ENCODE assay signal across 18 cellular contexts in the genomic region with DNA sequence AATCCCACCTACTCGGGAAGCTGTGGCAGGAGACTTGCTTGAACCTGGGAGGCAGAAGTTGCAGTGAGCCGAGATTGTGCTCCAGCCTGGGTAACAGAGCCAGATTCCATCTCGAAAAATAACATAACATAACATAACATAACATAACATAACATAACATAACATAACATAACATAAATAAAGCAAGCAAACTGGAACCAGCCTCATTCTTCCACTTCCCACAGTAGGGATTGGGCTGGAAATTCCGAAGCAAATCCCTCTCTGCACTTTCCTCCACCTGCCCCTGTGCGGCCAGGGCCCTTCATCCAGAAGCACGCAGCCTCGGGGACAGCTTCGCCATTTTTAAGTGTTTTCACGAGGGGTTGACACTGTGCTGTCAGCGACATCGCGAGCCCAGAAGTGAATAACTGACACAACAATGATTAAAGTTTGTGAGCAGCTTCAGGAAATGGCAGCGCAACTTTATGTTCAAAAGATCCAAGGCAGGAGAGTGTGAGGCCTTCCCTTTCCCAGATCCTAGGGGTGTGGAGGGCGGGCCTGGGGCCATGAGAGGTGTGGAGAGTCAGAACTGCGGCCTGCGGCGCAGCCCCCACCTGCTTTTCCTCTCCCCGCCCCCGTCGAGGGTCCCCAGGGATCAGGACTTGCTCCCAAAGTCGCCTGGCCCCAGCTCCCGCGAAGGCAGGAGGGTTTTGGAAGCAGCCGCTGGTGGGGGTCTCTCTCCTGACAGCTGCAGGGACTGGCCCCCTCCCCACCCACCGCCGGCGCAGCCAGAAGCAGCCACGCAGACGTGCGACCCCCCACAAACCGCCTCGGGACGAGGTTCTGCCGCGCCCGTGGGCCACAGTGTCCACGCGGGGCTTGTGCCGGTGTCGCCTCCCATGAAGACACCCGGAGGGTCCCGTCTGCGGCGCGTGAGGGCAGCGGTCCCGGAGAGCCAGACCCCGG. TPM values are rescaled to one million over a fixed set of nuclear protein-coding genes. Genes with fewer than 3 reads are reported as not detected.
DNase-seq lines count a peak whose midpoint lies in the region; ATAC-seq and TF ChIP-seq lines count a peak whose summit lies in the region.
"Had no signal": no experiment of that assay in that cellular context is flagged by ENCODE, and none has a peak within 500 bp of the region (broad histone marks: within the 10 kb centered on the region; RNA-seq: fewer than 3 reads in every experiment).

No MANE protein-coding gene starts in this region.

- no peaks in the 10 kb centered on the region for H3K36me3 ChIP-seq in HUES48 (ENCODE audit: control insufficient read depth, insufficient read depth, low read length)
- no peaks in the 10 kb centered on the region for H3K36me3 ChIP-seq in neural cell (ENCODE audit: insufficient read depth, low read length)
- H3K36me3 ChIP-seq: cardiac muscle cell, gastroesophageal sphincter, Peyer's patch had no signal

- TF ChIP-seq CTCF in neural cell (IDR thresholded peaks at IDR 0.05; ENCODE audit: poor library complexity, severe bottlenecking), result no peak

- H3K36me3 Mint-ChIP-seq in T-helper 2 cell treated with Interferon-gamma antibody and Interleukin-4, amounts not matched to agents 5 μg/mL and 100 μg/mL, for 36 hours (ENCODE audit: low read depth), result no peaks in the 10 kb centered on the region
- H3K36me3 Mint-ChIP-seq in effector memory CD8-positive, alpha-beta T cell (ENCODE audit: insufficient read depth), result peaks cover 3% of the 10 kb centered on the region

- peaks cover 46% of the 10 kb centered on the region for H3K27me3 Mint-ChIP-seq in T-helper 2 cell treated with Interferon-gamma antibody and Interleukin-4, amounts not matched to agents 5 μg/mL and 100 μg/mL, for 36 hours (ENCODE audit: low read depth)
- H3K27me3 Mint-ChIP-seq in effector memory CD8-positive, alpha-beta T cell, result peaks cover 85 to 93% of the 10 kb centered on the region in 2 donors

- no peaks in the 10 kb centered on the region for H3K9me2 ChIP-seq in neural cell (ENCODE audit: insufficient read depth, low read length)

- no peaks in the 10 kb centered on the region for H3K79me2 ChIP-seq in neural cell (replicated peaks; ENCODE audit: insufficient read depth, low read length)

- no peaks in the 10 kb centered on the region for H4K20me1 ChIP-seq in neural cell (ENCODE audit: insufficient read depth)

- no peak overlapping the region for H2AFZ ChIP-seq in neural cell (ENCODE audit: low read depth, low read length)

- no peaks in the 10 kb centered on the region for H3F3A ChIP-seq in neural cell (ENCODE audit: insufficient read depth, low read length, poor library complexity, severe bottlenecking)

- peak overlapping the region; percentile 28 for H3K4me3 Mint-ChIP-seq in T-helper 2 cell treated with Interferon-gamma antibody and Interleukin-4, amounts not matched to agents 5 μg/mL and 100 μg/mL, for 36 hours
- H3K4me3 Mint-ChIP-seq in effector memory CD8-positive, alpha-beta T cell, result peak overlapping the region; percentile 54 to 65
- H3K4me3 Mint-ChIP-seq: T-helper 1 cell treated with Interleukin-12 subunit alpha and Interleukin-12 subunit beta and Interleukin-4 antibody, amounts not matched to agents 30 μg/mL and 1 μg/mL, for 36 hours had no signal

- H3K27ac ChIP-seq in HUES48 (ENCODE audit: low read depth, low read length) (no peak overlapping the region), neural cell (ENCODE audit: low read length) (no peak overlapping the region)
- H3K27ac ChIP-seq: 22Rv1, cardiac muscle cell, gastroesophageal sphincter, Peyer's patch had no signal

- TF ChIP-seq RAD21 in neural cell (conservative IDR thresholded peaks at IDR 0.05), result no peak

- no peak for DNase-seq in T-helper 2 cell treated with Interferon-gamma antibody and Interleukin-4, amounts not matched to agents 5 μg/mL and 100 μg/mL, for 36 hours (ENCODE audit: low spot score)
- DNase-seq in T-helper 2 cell (no peak), OCI-M2 (lab: John Stamatoyannopoulos, UW; ENCODE audit: unreplicated experiment) (no peak), NCI-H524 (lab: John Stamatoyannopoulos, UW) (no peak)
- DNase-seq in effector memory CD8-positive, alpha-beta T cell, result no peak
- DNase-seq: activated CD4-positive, alpha-beta T cell treated with anti-CD3 and anti-CD28 coated beads for 4 hours; activated effector memory CD4-positive, alpha-beta T cell treated with anti-CD3 and anti-CD28 coated beads, Interleukin-2, amount 50 U/mL, for 16 hours; Karpas-422; NCI-H146; Peyer's patch; stimulated activated naive CD4-positive, alpha-beta T cell treated with Interleukin-2 at 50 U/mL for 16 hours had no signal

- peak overlapping the region; percentile 26 for H3K27ac Mint-ChIP-seq in T-helper 2 cell treated with Interferon-gamma antibody and Interleukin-4, amounts not matched to agents 5 μg/mL and 100 μg/mL, for 36 hours
- H3K27ac Mint-ChIP-seq in effector memory CD8-positive, alpha-beta T cell, result peak overlapping the region in 1 of 2 donors; percentile 36
- H3K27ac Mint-ChIP-seq: T-helper 1 cell treated with Interleukin-12 subunit alpha and Interleukin-12 subunit beta and Interleukin-4 antibody, amounts not matched to agents 30 μg/mL and 1 μg/mL, for 36 hours had no signal

- no peaks in the 10 kb centered on the region; the same call in 1 of the 2 replicates for H3K4me1 ChIP-seq in HUES48 (ENCODE audit: control insufficient read depth, insufficient read depth, low read length)

- no peaks in the 10 kb centered on the region for H3K9me3 ChIP-seq in HUES48 (ENCODE audit: control insufficient read depth, insufficient read depth, low read length)
- no peaks in the 10 kb centered on the region for H3K9me3 ChIP-seq in neural cell (ENCODE audit: low read length)
- H3K9me3 ChIP-seq: gastroesophageal sphincter had no signal

- H3K9ac ChIP-seq in HUES48 (ENCODE audit: low read depth, low read length) (no peak overlapping the region), neural cell (ENCODE audit: low read length) (no peak overlapping the region)

- peaks cover 1% of the 10 kb centered on the region for H3K4me1 Mint-ChIP-seq in T-helper 2 cell treated with Interferon-gamma antibody and Interleukin-4, amounts not matched to agents 5 μg/mL and 100 μg/mL, for 36 hours (ENCODE audit: low read depth)
- H3K4me1 Mint-ChIP-seq in effector memory CD8-positive, alpha-beta T cell (ENCODE audit: low read depth in 2 of 2), result peaks cover 5 to 7% of the 10 kb centered on the region in 2 donors

- no peak for TF ChIP-seq EP300 in neural cell (conservative IDR thresholded peaks at IDR 0.05; ENCODE audit: poor library complexity, severe bottlenecking)

- ATAC-seq in effector memory CD8-positive, alpha-beta T cell (replicated peaks), result no peak
- ATAC-seq in GM19035 (IDR thresholded peaks at IDR 0.05; ENCODE audit: unreplicated experiment), result no peak
- ATAC-seq: gastroesophageal sphincter had no signal

- H3K27me3 ChIP-seq in HUES48 (ENCODE audit: control insufficient read depth, insufficient read depth, low read length) (peaks cover 23% of the 10 kb centered on the region), neural cell (ENCODE audit: insufficient read depth, low read depth, low read length) (peaks cover 25% of the 10 kb centered on the region)

- no peaks in the 10 kb centered on the region for H3K9me3 Mint-ChIP-seq in T-helper 2 cell treated with Interferon-gamma antibody and Interleukin-4, amounts not matched to agents 5 μg/mL and 100 μg/mL, for 36 hours
- no peaks in the 10 kb centered on the region for H3K9me3 Mint-ChIP-seq in effector memory CD8-positive, alpha-beta T cell
- H3K9me3 Mint-ChIP-seq: T-helper 1 cell treated with Interleukin-12 subunit alpha and Interleukin-12 subunit beta and Interleukin-4 antibody, amounts not matched to agents 30 μg/mL and 1 μg/mL, for 36 hours had no signal

- H3K4me3 ChIP-seq in HUES48 (ENCODE audit: low read depth, low read length), result peak overlapping the region; percentile 38; the same call in 1 of the 2 replicates
- peak overlapping the region; percentile 42 for H3K4me3 ChIP-seq in neural cell (ENCODE audit: low read length)

- H3K4me2 ChIP-seq in neural cell (ENCODE audit: low read length), result no peak overlapping the region

TF ChIP-seq in neural cell, 6 proteins besides CTCF, POLR2A, EP300 and RAD21:
- TF ChIP-seq EZH2 (IDR thresholded peaks at IDR 0.05; ENCODE audit: borderline replicate concordance, insufficient read depth, low read length, poor library complexity, severe bottlenecking) (no peak), POLR2AphosphoS5 (IDR thresholded peaks at IDR 0.05) (no peak), MXI1 (conservative IDR thresholded peaks at IDR 0.05; ENCODE audit: poor library complexity, severe bottlenecking) (no peak), TAF1 (IDR thresholded peaks at IDR 0.05; ENCODE audit: low read depth) (no peak), SMC3 (conservative IDR thresholded peaks at IDR 0.05; ENCODE audit: poor library complexity) (no peak)
- TF ChIP-seq, protein P1, sequence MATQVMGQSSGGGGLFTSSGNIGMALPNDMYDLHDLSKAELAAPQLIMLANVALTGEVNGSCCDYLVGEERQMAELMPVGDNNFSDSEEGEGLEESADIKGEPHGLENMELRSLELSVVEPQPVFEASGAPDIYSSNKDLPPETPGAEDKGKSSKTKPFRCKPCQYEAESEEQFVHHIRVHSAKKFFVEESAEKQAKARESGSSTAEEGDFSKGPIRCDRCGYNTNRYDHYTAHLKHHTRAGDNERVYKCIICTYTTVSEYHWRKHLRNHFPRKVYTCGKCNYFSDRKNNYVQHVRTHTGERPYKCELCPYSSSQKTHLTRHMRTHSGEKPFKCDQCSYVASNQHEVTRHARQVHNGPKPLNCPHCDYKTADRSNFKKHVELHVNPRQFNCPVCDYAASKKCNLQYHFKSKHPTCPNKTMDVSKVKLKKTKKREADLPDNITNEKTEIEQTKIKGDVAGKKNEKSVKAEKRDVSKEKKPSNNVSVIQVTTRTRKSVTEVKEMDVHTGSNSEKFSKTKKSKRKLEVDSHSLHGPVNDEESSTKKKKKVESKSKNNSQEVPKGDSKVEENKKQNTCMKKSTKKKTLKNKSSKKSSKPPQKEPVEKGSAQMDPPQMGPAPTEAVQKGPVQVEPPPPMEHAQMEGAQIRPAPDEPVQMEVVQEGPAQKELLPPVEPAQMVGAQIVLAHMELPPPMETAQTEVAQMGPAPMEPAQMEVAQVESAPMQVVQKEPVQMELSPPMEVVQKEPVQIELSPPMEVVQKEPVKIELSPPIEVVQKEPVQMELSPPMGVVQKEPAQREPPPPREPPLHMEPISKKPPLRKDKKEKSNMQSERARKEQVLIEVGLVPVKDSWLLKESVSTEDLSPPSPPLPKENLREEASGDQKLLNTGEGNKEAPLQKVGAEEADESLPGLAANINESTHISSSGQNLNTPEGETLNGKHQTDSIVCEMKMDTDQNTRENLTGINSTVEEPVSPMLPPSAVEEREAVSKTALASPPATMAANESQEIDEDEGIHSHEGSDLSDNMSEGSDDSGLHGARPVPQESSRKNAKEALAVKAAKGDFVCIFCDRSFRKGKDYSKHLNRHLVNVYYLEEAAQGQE (IDR thresholded peaks at IDR 0.05; ENCODE audit: borderline replicate concordance), result no peak

RNA-seq across cellular contexts. Expression of a gene that starts 0.7 kb away (rescaled TPM):
- 0.70 and 0.85 TPM in 2 replicates for polyA plus RNA-seq in neural cell
- 0.49 TPM in 1 of 2 replicates, not detected in the other for polyA minus RNA-seq in neural cell
- polyA plus RNA-seq: cardiac muscle cell had no signal

RNA-seq across cellular contexts. Expression of a gene that starts 14.9 kb away (rescaled TPM):
- 0.22 TPM in 1 of 2 replicates, not detected in the other for polyA plus RNA-seq in neural cell
- polyA minus RNA-seq in neural cell, result 0.23 TPM in 1 of 2 replicates, not detected in the other

RNA-seq across cellular contexts. Expression of a gene that starts 31.7 kb away (rescaled TPM):
- 54.9 and 69.9 TPM in 2 replicates for polyA plus RNA-seq in neural cell
- polyA minus RNA-seq in neural cell, result 38.3 and 39.0 TPM in 2 replicates
